In the genomic region with DNA sequence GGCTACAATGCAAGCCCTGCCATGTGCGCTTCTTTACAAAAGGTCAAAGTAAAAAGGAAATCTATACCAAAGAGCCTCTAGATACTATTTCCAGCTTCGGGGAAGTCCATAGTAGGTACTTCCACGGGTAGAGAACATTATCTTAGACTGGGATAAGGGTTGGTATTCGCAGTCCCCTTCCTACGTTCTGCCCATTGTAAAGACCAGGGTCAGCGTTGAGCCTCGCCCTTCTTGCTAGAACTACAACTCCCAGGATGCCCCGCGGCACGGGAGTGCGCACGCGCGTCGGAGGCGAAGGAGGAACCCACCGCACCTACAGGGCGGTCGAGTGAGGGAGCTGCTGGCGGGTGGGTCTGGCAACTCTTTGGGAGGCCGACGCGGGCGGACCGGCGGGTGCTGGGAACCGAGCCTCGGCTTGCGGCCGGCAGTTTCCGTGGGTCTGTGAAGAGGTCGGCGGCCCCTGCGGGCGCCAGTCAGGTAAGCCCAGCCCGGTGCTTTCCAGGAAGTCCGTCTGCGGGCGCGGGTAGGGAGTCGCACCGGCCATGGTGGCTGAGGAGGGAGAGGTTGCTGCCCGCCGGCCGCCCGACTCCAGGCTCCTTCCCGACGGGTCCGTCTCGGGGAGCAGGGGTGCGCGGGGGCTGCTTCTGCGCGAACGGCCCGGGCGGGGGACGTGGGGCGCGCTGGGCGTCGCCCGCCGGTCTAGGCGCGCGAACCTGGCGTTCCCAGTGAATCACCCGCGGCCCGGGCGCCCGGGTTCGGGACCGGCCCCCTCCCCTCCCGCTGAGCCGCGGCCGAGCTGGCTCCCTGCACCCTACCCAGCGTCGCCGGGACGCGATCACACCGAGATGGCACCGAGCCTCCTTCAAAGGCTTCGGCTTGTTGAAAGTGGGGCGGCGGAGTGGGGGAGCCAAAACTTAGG, we compare ENCODE assay signal across 8 cellular contexts. TPM values are rescaled to one million over a fixed set of nuclear protein-coding genes. Genes with fewer than 3 reads are reported as not detected.
DNase-seq lines count a peak whose midpoint lies in the region; ATAC-seq and TF ChIP-seq lines count a peak whose summit lies in the region.

A gene (plus strand): TSS at position 294 of the 919 bp plus-strand sequence. CDS start 33,232 bp downstream, outside the sequence.

- peak; percentile 95 for DNase-seq in BE2C
- peak; percentile 91 for DNase-seq in GM19238 (ENCODE audit: insufficient read length, low spot score)
- DNase-seq in NCI-H526 (lab: John Stamatoyannopoulos, UW) = peak; percentile 83 to 95
- peak; percentile 83 to 86 for DNase-seq in activated CD4-positive, alpha-beta T cell treated with anti-CD3 and anti-CD28 coated beads, Interleukin-2, amount 50 U/mL, for 4 hours
- peak; percentile 95 for DNase-seq in dermis blood vessel endothelial cell
- peak; percentile 95 to 98 for DNase-seq in left lung
- peak; percentile 79 for DNase-seq in stimulated activated CD4-positive, alpha-beta T cell treated with anti-CD3 and anti-CD28 coated beads, Interleukin-2, amount 100 ng/mL, for 4 hours (ENCODE audit: low read depth)

- H3K9me3 ChIP-seq in BE2C (no peaks in the 10 kb centered on the region), left lung (no peaks in the 10 kb centered on the region)

- intact Hi-C loops in left lung (cut with DNase I) = no loop called here

- H3K27me3 ChIP-seq in BE2C (no peaks in the 10 kb centered on the region), left lung (no peaks in the 10 kb centered on the region)

- H3K27ac ChIP-seq in left lung = peak within 1 kb of the TSS; percentile 95 to 98

- H3K4me1 ChIP-seq in BE2C = no peaks in the 10 kb centered on the region
- H3K4me1 ChIP-seq in left lung = peaks cover 22 to 36% of the 10 kb centered on the region in 2 donors

- peaks cover 3% of the 10 kb centered on the region; the same call in 1 of the 2 replicates for H3K36me3 ChIP-seq in BE2C
- no peaks in the 10 kb centered on the region for H3K36me3 ChIP-seq in left lung

- H3K4me3 ChIP-seq in BE2C (ENCODE audit: low read depth, low read length) (peak within 1 kb of the TSS; percentile 93), left lung (peak within 1 kb of the TSS; percentile 76 to 94)

- peak; percentile 91 for ATAC-seq in HG03439 (IDR thresholded peaks at IDR 0.05; ENCODE audit: unreplicated experiment)
- peak; percentile 95 for ATAC-seq in left lung

- TF ChIP-seq CTCF in BE2C (IDR thresholded peaks at IDR 0.05; ENCODE audit: low read depth, low read length) (no peak), left lung (IDR thresholded peaks at IDR 0.05) (no peak)

RNA-seq across cellular contexts. Expression of the gene that starts here (rescaled TPM):
- 11.5 TPM for polyA plus RNA-seq in BE2C (2012; ENCODE audit: insufficient read depth, insufficient read length, low read depth)
- total RNA-seq in dermis blood vessel endothelial cell (86.6 and 142 TPM in 2 replicates), left lung (10 to 100 TPM; 86.3 to 90.8 TPM)

Comparison
In these comparisons a context has a peak if more than half of its experiments do, and no peak if none do; other contexts are left out.
1. Peak in every context shown above with its lines: DNase-seq, ATAC-seq, H3K4me3 ChIP-seq and H3K27ac ChIP-seq.